21 cellular contexts compared by ENCODE assay signal in the genomic region with DNA sequence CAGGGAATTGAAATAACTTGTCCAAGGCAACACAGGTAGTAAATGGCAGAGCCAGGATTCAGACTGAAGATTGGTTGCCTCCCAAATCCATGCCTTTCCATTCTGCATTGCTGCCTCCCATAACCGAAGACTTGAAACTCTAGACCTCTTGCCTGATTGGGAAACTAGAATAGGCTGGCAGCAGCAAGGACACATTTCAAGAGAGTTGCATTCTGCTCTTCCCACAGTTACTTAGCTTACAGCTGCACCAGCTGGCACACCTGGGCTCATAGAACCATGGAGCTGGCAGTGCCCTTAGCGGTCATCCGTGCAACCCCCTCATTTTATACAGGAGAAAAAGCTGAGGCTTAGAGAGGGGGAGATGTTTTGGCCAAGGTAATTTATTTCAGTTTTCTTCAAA.
"Had no signal": no experiment of that assay in that cellular context is flagged by ENCODE, and none has a peak within 500 bp of the region (broad histone marks: within the 10 kb centered on the region; RNA-seq: fewer than 3 reads in every experiment).

No MANE protein-coding gene starts in this region.

- H2AFZ ChIP-seq: parathyroid adenoma had no signal

- H3K9ac ChIP-seq: parathyroid adenoma had no signal

- H3K4me3 ChIP-seq: coronary artery, heart right ventricle, prostate gland, thoracic aorta, transverse colon had no signal

- FAIRE-seq: frontal cortex, islet of Langerhans had no signal

- H3K27me3 ChIP-seq: heart right ventricle, transverse colon had no signal

- H3K27me3 Mint-ChIP-seq: naive B cell; stimulated activated naive B cell treated with anti-CD40 and anti-IgM and Interleukin-4, amounts not matched to agents 10 μg/mL and 1 μg/mL and 100 μg/mL, for 72 hours; stimulated activated naive CD8-positive, alpha-beta T cell treated with anti-CD3 and anti-CD28 coated beads, Interleukin-15, amount 100 ng/mL, for 72 hours had no signal

- H3K27ac ChIP-seq: coronary artery, heart right ventricle, parathyroid adenoma, prostate gland, thoracic aorta, transverse colon had no signal

- H3K4me3 Mint-ChIP-seq: nephron; stimulated activated naive B cell treated with anti-CD40 and anti-IgM and Interleukin-4, amounts not matched to agents 10 μg/mL and 1 μg/mL and 100 μg/mL, for 72 hours; stimulated activated naive CD8-positive, alpha-beta T cell treated with anti-CD3 and anti-CD28 coated beads, Interleukin-15, amount 100 ng/mL, for 72 hours had no signal

- ATAC-seq: heart right ventricle; sciatic nerve; stimulated activated naive B cell treated with anti-CD40 and anti-IgM and Interleukin-4, amounts not matched to agents 10 μg/mL and 1 μg/mL and 100 μg/mL, for 72 hours; stimulated activated naive CD8-positive, alpha-beta T cell treated with anti-CD3 and anti-CD28 coated beads, Interleukin-15, amount 100 ng/mL, for 72 hours had no signal

- H3K27ac Mint-ChIP-seq: nephron; stimulated activated naive B cell treated with anti-CD40 and anti-IgM and Interleukin-4, amounts not matched to agents 10 μg/mL and 1 μg/mL and 100 μg/mL, for 72 hours had no signal

- DNase-seq: effector CD4-positive, alpha-beta T cell; heart right ventricle; hypothalamus; kidney glomerular epithelial cell; mesendoderm; naive B cell; occipital lobe; retina; stimulated activated CD4-positive, alpha-beta T cell treated with anti-CD3 and anti-CD28 coated beads, Interleukin-2, amount 100 ng/mL, for 24 hours; stimulated activated CD4-positive, alpha-beta T cell treated with anti-CD3 and anti-CD28 coated beads, Interleukin-4, amount 100 ng/mL, for 4 hours; stimulated activated naive B cell treated with anti-CD40 and anti-IgM and Interleukin-4, amounts not matched to agents 10 μg/mL and 1 μg/mL and 100 μg/mL, for 72 hours; stimulated activated naive CD8-positive, alpha-beta T cell treated with anti-CD3 and anti-CD28 coated beads, Interleukin-15, amount 100 ng/mL, for 72 hours; transverse colon had no signal

- H3K9me3 Mint-ChIP-seq: naive B cell; nephron; stimulated activated naive B cell treated with anti-CD40 and anti-IgM and Interleukin-4, amounts not matched to agents 10 μg/mL and 1 μg/mL and 100 μg/mL, for 72 hours; stimulated activated naive CD8-positive, alpha-beta T cell treated with anti-CD3 and anti-CD28 coated beads, Interleukin-15, amount 100 ng/mL, for 72 hours had no signal

- H3K4me1 Mint-ChIP-seq: naive B cell; nephron; stimulated activated naive CD8-positive, alpha-beta T cell treated with anti-CD3 and anti-CD28 coated beads, Interleukin-15, amount 100 ng/mL, for 72 hours had no signal

- H3K4me1 ChIP-seq: heart right ventricle, parathyroid adenoma, prostate gland, transverse colon had no signal

- H3K79me2 ChIP-seq: parathyroid adenoma had no signal

- H3K9me3 ChIP-seq: heart right ventricle, prostate gland, thoracic aorta, transverse colon had no signal
